12 cellular contexts compared by ENCODE assay signal in genomic region chr12:112112423-112113132, GRCh38. TPM values are rescaled to one million over a fixed set of nuclear protein-coding genes. Genes with fewer than 3 reads are reported as not detected.
DNase-seq lines count a peak whose midpoint lies in the region; ATAC-seq and TF ChIP-seq lines count a peak whose summit lies in the region.
"Had no signal": no experiment of that assay in that cellular context is flagged by ENCODE, and none has a peak within 500 bp of the region (broad histone marks: within the 10 kb centered on the region; RNA-seq: fewer than 3 reads in every experiment).

No MANE protein-coding gene starts in this region.

- H3K36me3 Mint-ChIP-seq in GM23338 (ENCODE audit: low read depth) (peaks cover 5% of the 10 kb centered on the region; the same call in 1 of the 3 replicates), endodermal cell (ENCODE audit: low read depth) (peaks cover under 1% of the 10 kb centered on the region), endothelial cell (ENCODE audit: low read depth, unreplicated experiment) (no peaks in the 10 kb centered on the region)

- H3K4me2 ChIP-seq in GM23338: no peak overlapping the region
- no peak overlapping the region for H3K4me2 ChIP-seq in IMR-90 (ENCODE audit: low read depth, low read length)

- H3K4me1 ChIP-seq in GM23338 (ENCODE audit: insufficient read depth) (peaks cover 25% of the 10 kb centered on the region), IMR-90 (ENCODE audit: control insufficient read depth, insufficient read depth, low read length) (peaks cover 13% of the 10 kb centered on the region), endodermal cell (ENCODE audit: control insufficient read depth, insufficient read depth, low read length) (no peaks in the 10 kb centered on the region), right cardiac atrium (ENCODE audit: control insufficient read depth, insufficient read depth, low read length) (peaks cover 4% of the 10 kb centered on the region)

- H3K27ac ChIP-seq in GM23338 (ENCODE audit: low read depth) (peak overlapping the region; percentile 18; the same call in 1 of the 2 replicates), IMR-90 (ENCODE audit: insufficient read depth, low read length) (no peak overlapping the region), endodermal cell (ENCODE audit: low read depth, low read length) (no peak overlapping the region), right cardiac atrium (ENCODE audit: low read length) (no peak overlapping the region)
- H3K27ac ChIP-seq: pancreas had no signal

- H3K4me3 Mint-ChIP-seq in GM23338 (no peak overlapping the region), endodermal cell (no peak overlapping the region), endothelial cell (ENCODE audit: unreplicated experiment) (no peak overlapping the region)

- H3K9me1 ChIP-seq in IMR-90 (ENCODE audit: insufficient read depth, low read length): peaks cover 7% of the 10 kb centered on the region

- peak overlapping the region in 1 of 2 experiments; percentile 71; a peak in 1 of 4 replicates for H4K8ac ChIP-seq in IMR-90 (ENCODE audit: low read depth in 2 of 2, low read length in 2 of 2)

- peak overlapping the region; percentile 69 for H2BK120ac ChIP-seq in IMR-90 (ENCODE audit: low read depth, low read length)

- H2BK5ac ChIP-seq in IMR-90 (ENCODE audit: low read depth, low read length, poor library complexity, severe bottlenecking): no peak overlapping the region

- in situ Hi-C loops in IMR-90 (cut with MboI; ENCODE audit: low sequenced_read_pairs): no loop called here

- no peak for TF ChIP-seq RAD21 in IMR-90 (IDR thresholded peaks at IDR 0.05; ENCODE audit: low read length)

- H3K27ac Mint-ChIP-seq in GM23338 (peak overlapping the region; percentile 82), endodermal cell (peak overlapping the region; percentile 24), endothelial cell (ENCODE audit: unreplicated experiment) (no peak overlapping the region)

- H3K9me3 Mint-ChIP-seq in GM23338 (no peaks in the 10 kb centered on the region), endodermal cell (no peaks in the 10 kb centered on the region), endothelial cell (ENCODE audit: unreplicated experiment) (no peaks in the 10 kb centered on the region)
- H3K9me3 Mint-ChIP-seq: CD4-positive, CD25-positive, alpha-beta regulatory T cell had no signal

- H3K9me3 ChIP-seq in IMR-90 (ENCODE audit: control insufficient read depth, insufficient read depth, low read length) (no peaks in the 10 kb centered on the region), endodermal cell (ENCODE audit: control insufficient read depth, low read length) (no peaks in the 10 kb centered on the region), right cardiac atrium (ENCODE audit: control insufficient read depth, low read length) (no peaks in the 10 kb centered on the region)
- H3K9me3 ChIP-seq: pancreas had no signal

- BruUV-seq in IMR-90 (replicated peaks; lab: Mats Ljungman, UMichigan): no TSS peak

- no peaks in the 10 kb centered on the region for H3K9me2 ChIP-seq in GM23338 (ENCODE audit: insufficient read depth)

- peak overlapping the region; percentile 89 for H2AK9ac ChIP-seq in IMR-90 (replicated peaks; ENCODE audit: low read depth, low read length, poor library complexity)

- peak overlapping the region; percentile 55; the same call in 1 of the 2 replicates for H3K18ac ChIP-seq in IMR-90 (ENCODE audit: low read depth, low read length)

- 0 out of 2 replicates have a peak overlapping the region, but pooled peaks have one; percentile 32 for H3K23ac ChIP-seq in IMR-90 (ENCODE audit: low read depth, low read length)

- dilution Hi-C loops in IMR-90 (cut with HindIII; ENCODE audit: low sequenced_read_pairs, unreplicated experiment): no loop called here

- CTCF ChIA-PET in IMR-90 (lab: Yijun Ruan, JAX): no interaction called here

- H3K14ac ChIP-seq in IMR-90 (replicated peaks; ENCODE audit: low read depth, low read length): peak overlapping the region; percentile 80

- no peak overlapping the region for H3K56ac ChIP-seq in IMR-90 (ENCODE audit: extremely low read depth, insufficient read depth, low read length)

- no peak overlapping the region; the same call in 2 of the 3 replicates for H2BK15ac ChIP-seq in IMR-90 (ENCODE audit: low read depth, low read length)

- peak overlapping the region; percentile 73; the same call in 1 of the 2 replicates for H4K91ac ChIP-seq in IMR-90 (ENCODE audit: insufficient read depth, low read depth, low read length)

- H3K4me1 Mint-ChIP-seq in GM23338: peaks cover 26% of the 10 kb centered on the region
- peaks cover 17% of the 10 kb centered on the region for H3K4me1 Mint-ChIP-seq in endodermal cell
- peaks cover 14% of the 10 kb centered on the region for H3K4me1 Mint-ChIP-seq in endothelial cell (ENCODE audit: unreplicated experiment)

- H3K27me3 Mint-ChIP-seq in GM23338 (ENCODE audit: insufficient read depth, low read depth, poor library complexity) (peaks cover 13% of the 10 kb centered on the region), endodermal cell (ENCODE audit: insufficient read depth) (no peaks in the 10 kb centered on the region), endothelial cell (ENCODE audit: unreplicated experiment) (peaks cover 2% of the 10 kb centered on the region)

- peak overlapping the region; percentile 95 for H2AK5ac ChIP-seq in IMR-90 (ENCODE audit: low read depth, low read length)

- H3K36me3 ChIP-seq in GM23338 (ENCODE audit: insufficient read depth): no peaks in the 10 kb centered on the region
- H3K36me3 ChIP-seq in IMR-90 (ENCODE audit: control insufficient read depth, insufficient read depth, low read length): no peaks in the 10 kb centered on the region
- H3K36me3 ChIP-seq in endodermal cell (ENCODE audit: control insufficient read depth, insufficient read depth, low read length): no peaks in the 10 kb centered on the region
- H3K36me3 ChIP-seq: pancreas had no signal

- intact Hi-C loops in IMR-90 (cut with micrococcal nuclease): no loop called here
- intact Hi-C loops in right cardiac atrium (cut with DNase I): no loop called here

- peak overlapping the region; percentile 85; the same call in 1 of the 2 replicates for H2AFZ ChIP-seq in GM23338
- H2AFZ ChIP-seq in IMR-90 (replicated peaks; ENCODE audit: low read length, poor library complexity): peak overlapping the region; percentile 70

- H3K79me2 ChIP-seq in GM23338 (replicated peaks; ENCODE audit: insufficient read depth): peaks cover 8% of the 10 kb centered on the region

- peak overlapping the region; percentile 77 for H3K4ac ChIP-seq in IMR-90 (ENCODE audit: low read depth, low read length)

- POLR2A ChIA-PET in IMR-90 (lab: Charles Lee; ENCODE audit: unreplicated experiment): interaction anchor here (0.5 kb wide), 1 partner anchor 17 kb away, joined by 5 read pairs; no protein-coding TSS in a partner anchor

- ATAC-seq in GM23338 (peak; percentile 3), IMR-90 (ENCODE audit: low read depth) (no peak), omental fat pad (ENCODE audit: low FRiP score) (peak; percentile 55), HG02885 (IDR thresholded peaks at IDR 0.05; ENCODE audit: poor library complexity, unreplicated experiment) (no peak), right cardiac atrium (no peak)
- ATAC-seq: pancreas had no signal

- DNase-seq in GM23338 (ENCODE audit: low spot score) (peak; percentile 77), IMR-90 (no peak), endodermal cell (peak; percentile 76), omental fat pad (ENCODE audit: low spot score) (no peak), endothelial cell (ENCODE audit: low spot score) (no peak), cerebellar nuclear complex (lab: John Stamatoyannopoulos, UW) (no peak), right cardiac atrium (no peak)
- DNase-seq: CD4-positive, CD25-positive, alpha-beta regulatory T cell; dorsolateral prefrontal cortex; NCI-H2107; pancreas had no signal

- TF ChIP-seq CTCF in GM23338 (conservative IDR thresholded peaks at IDR 0.05; ENCODE audit: low read depth in 2 of 2) (0 out of 4 replicates have a peak, but pooled peaks of 1 of the 2 experiments have one; percentile 18), IMR-90 (conservative IDR thresholded peaks at IDR 0.05; ENCODE audit: low read depth, low read length) (no peak), endodermal cell (conservative IDR thresholded peaks at IDR 0.05) (no peak), omental fat pad (IDR thresholded peaks at IDR 0.05) (no peak), endothelial cell (IDR thresholded peaks at IDR 0.05; ENCODE audit: unreplicated experiment) (no peak)

- H3K4me3 ChIP-seq in GM23338: no peak overlapping the region
- no peak overlapping the region for H3K4me3 ChIP-seq in IMR-90 (ENCODE audit: insufficient read depth, low read depth, low read length)
- no peak overlapping the region for H3K4me3 ChIP-seq in endodermal cell (ENCODE audit: low read length)
- H3K4me3 ChIP-seq in right cardiac atrium (ENCODE audit: low read length): no peak overlapping the region
- H3K4me3 ChIP-seq: dorsolateral prefrontal cortex, pancreas had no signal

- H3F3A ChIP-seq in GM23338 (replicated peaks; ENCODE audit: low read depth): 0 out of 2 replicates have a peak, but pooled peaks cover 14% of the 10 kb centered on the region

- H4K20me1 ChIP-seq in GM23338 (replicated peaks; ENCODE audit: insufficient read depth): no peaks in the 10 kb centered on the region
- H4K20me1 ChIP-seq in IMR-90 (ENCODE audit: insufficient read depth, low read length): no peaks in the 10 kb centered on the region

- H2BK20ac ChIP-seq in IMR-90 (ENCODE audit: low read depth, low read length): peak overlapping the region; percentile 59; the same call in 1 of the 2 replicates

- H3K79me1 ChIP-seq in IMR-90 (ENCODE audit: low read depth in 1 of 2, low read length in 2 of 2): peaks cover 0 to 4% of the 10 kb centered on the region in 2 experiments; a peak in 2 of 4 replicates

- 93% methylated on average over 2 of the region's 6 CpGs; no CpG with 5 or more reads in 1 of the 2 experiments for WGBS in IMR-90 (ENCODE audit: extremely low coverage in 2 of 2, insufficient read length in 1 of 2), 2 experiments
- WGBS in endodermal cell (ENCODE audit: insufficient coverage in 1 of 2, insufficient read length in 1 of 2), 2 experiments: 93% methylated on average over 3 to 6 of the region's 6 CpGs
- WGBS in right cardiac atrium: 93% methylated on average over 6 of the region's 6 CpGs

- 0 out of 2 replicates have a peak overlapping the region, but pooled peaks have one; percentile 40 for H4K5ac ChIP-seq in IMR-90 (ENCODE audit: low read depth, low read length)

- no peak for TF ChIP-seq POLR2A in IMR-90 (IDR thresholded peaks at IDR 0.05; ENCODE audit: low read depth, low read length)

- H3K27me3 ChIP-seq in GM23338 (ENCODE audit: insufficient read depth) (no peaks in the 10 kb centered on the region), IMR-90 (ENCODE audit: control insufficient read depth, insufficient read depth, low read length) (no peaks in the 10 kb centered on the region), endodermal cell (ENCODE audit: control insufficient read depth, insufficient read depth, low read length, poor library complexity, severe bottlenecking) (no peaks in the 10 kb centered on the region), right cardiac atrium (ENCODE audit: control insufficient read depth, insufficient read depth) (no peaks in the 10 kb centered on the region)
- H3K27me3 ChIP-seq: dorsolateral prefrontal cortex, pancreas had no signal

- no peak overlapping the region; the same call in 1 of the 2 replicates for H3K9ac ChIP-seq in IMR-90 (ENCODE audit: low read depth, low read length)
- no peak overlapping the region for H3K9ac ChIP-seq in endodermal cell (ENCODE audit: extremely low read depth, low read length, poor library complexity, severe bottlenecking)

RNA-seq across cellular contexts. Expression of gene NAA25, which starts 4.0 kb away (rescaled TPM):
- 49.0 and 63.6 TPM in 2 replicates for total RNA-seq in GM23338 (2014; rRNA removed; shearing (Covaris generic))
- polyA plus RNA-seq in GM23338 (2016; fragmentation: Nextera tagmentation; extraction: Ambion mirVana) (55.1 and 58.9 TPM in 2 replicates), IMR-90 (2012; rRNA removed) (7.3 and 10.3 TPM in 2 replicates), right cardiac atrium (4.6 TPM)
- total RNA-seq in IMR-90 (2012; rRNA removed) (25.5 and 28.3 TPM in 2 replicates), endodermal cell (10 to 100 TPM; 34.2 to 36.3 TPM), omental fat pad (10 to 100 TPM; 16.6 to 70.6 (median 23.0) TPM), endothelial cell (ENCODE audit: unreplicated experiment) (23.4 TPM), right cardiac atrium (10 to 100 TPM; 15.3 to 21.7 (median 18.0) TPM)
- polyA plus RNA-seq in IMR-90 (2012; cell fraction: cytosol; rRNA removed): 0.95 and 1.2 TPM in 2 replicates
- 3.6 and 17.7 TPM in 2 replicates for polyA plus RNA-seq in IMR-90 (2012; cell fraction: nucleus; rRNA removed; ENCODE audit: low replicate concordance)
- polyA plus RNA-seq in endodermal cell (2013, experiment 1 of 2): 23.2 TPM
- polyA plus RNA-seq in endodermal cell (2013, experiment 2 of 2): 20.1 TPM

RNA-seq across cellular contexts. Expression of gene TRAFD1, which starts 12.8 kb away (rescaled TPM):
- 30.4 and 35.6 TPM in 2 replicates for total RNA-seq in GM23338 (2014; rRNA removed; shearing (Covaris generic))
- polyA plus RNA-seq in GM23338 (2016; fragmentation: Nextera tagmentation; extraction: Ambion mirVana) (17.4 and 17.8 TPM in 2 replicates), IMR-90 (2012; rRNA removed) (34.7 and 41.3 TPM in 2 replicates), right cardiac atrium (13.4 TPM)
- total RNA-seq in IMR-90 (2012; rRNA removed) (69.7 and 70.4 TPM in 2 replicates), endodermal cell (10 to 100 TPM; 25.2 to 28.9 TPM), omental fat pad (10 to 100 TPM; 25.1 to 44.3 (median 29.8) TPM), endothelial cell (ENCODE audit: unreplicated experiment) (38.8 TPM), right cardiac atrium (10 to 100 TPM; 21.9 to 24.5 (median 23.9) TPM)
- polyA plus RNA-seq in IMR-90 (2012; cell fraction: cytosol; rRNA removed): 20.0 and 24.0 TPM in 2 replicates
- polyA plus RNA-seq in IMR-90 (2012; cell fraction: nucleus; rRNA removed; ENCODE audit: low replicate concordance): 16.7 and 36.6 TPM in 2 replicates
- polyA plus RNA-seq in endodermal cell (2013, experiment 1 of 2): 37.6 TPM
- polyA plus RNA-seq in endodermal cell (2013, experiment 2 of 2): 32.3 TPM

Comparison
In these comparisons a context has a peak if more than half of its experiments do, and no peak if none do; other contexts are left out.
1. ATAC-seq: peak in GM23338 (single experiment) and omental fat pad (single experiment); none in IMR-90 (single experiment), HG02885 (single experiment) and right cardiac atrium (0 of 2).
2. DNase-seq: peak in GM23338 (single experiment) and endodermal cell (single experiment); none in IMR-90 (single experiment), omental fat pad (single experiment), endothelial cell (single experiment), cerebellar nuclear complex (0 of 2) and right cardiac atrium (0 of 3).